Comparison of ENCODE assay signal across 21 cellular contexts in genomic region chr16:51674615-51675014, GRCh38.
A peak's percentile ranks its signal among the peaks of the same experiment; 100 is the strongest.
DNase-seq lines count a peak whose midpoint lies in the region; ATAC-seq, FAIRE-seq and TF ChIP-seq lines count a peak whose summit lies in the region.
"Had no signal": no experiment of that assay in that cellular context is flagged by ENCODE, and none has a peak within 500 bp of the region (broad histone marks: within the 10 kb centered on the region; RNA-seq: fewer than 3 reads in every experiment).

No MANE protein-coding gene starts in this region.

- H3K9ac ChIP-seq in astrocyte (ENCODE audit: low read length) (no peak overlapping the region), neuronal stem cell (ENCODE audit: low read depth, low read length, poor library complexity) (no peak overlapping the region)
- H3K9ac ChIP-seq: BLaER1 treated with 17β-estradiol and CSF1 and Interleukin-3, amounts not matched to agents 10 nM and 100 nM had no signal

- no peak overlapping the region for H2AK5ac ChIP-seq in neuronal stem cell (ENCODE audit: low read depth, low read length)

- H3K4me3 ChIP-seq in astrocyte (ENCODE audit: insufficient read depth, low read depth, low read length) (no peak overlapping the region), neuronal stem cell (ENCODE audit: low read length in 2 of 2) (no peak overlapping the region)
- H3K4me3 ChIP-seq: A549; BLaER1 treated with 17β-estradiol and CSF1 and Interleukin-3, amounts not matched to agents 10 nM and 100 nM had no signal

- H2BK12ac ChIP-seq in neuronal stem cell (ENCODE audit: low read length): no peak overlapping the region

- H2BK5ac ChIP-seq in neuronal stem cell (ENCODE audit: low read length): no peak overlapping the region

- DNase-seq in astrocyte (ENCODE audit: low read depth): no peak
- DNase-seq in neuronal stem cell (ENCODE audit: low spot score): no peak
- no peak for DNase-seq in sciatic nerve (ENCODE audit: low spot score)
- DNase-seq in urothelium cell line (ENCODE audit: low spot score): no peak
- no peak for DNase-seq in glutamatergic neuron
- DNase-seq: AML-193; Caco-2; Calu3; CD4-positive, alpha-beta T cell; CD8-positive, alpha-beta T cell; DMS79 treated with DMSO at 0.1 percent for 48 hours; GF-D8 had no signal

- intact Hi-C loops in sciatic nerve (cut with DNase I): no loop called here

- H2AFZ ChIP-seq in astrocyte (ENCODE audit: low read depth, low read length) (no peak overlapping the region), neuronal stem cell (ENCODE audit: low read length) (no peak overlapping the region)

- H3K27ac ChIP-seq in astrocyte (ENCODE audit: low read depth, low read length) (no peak overlapping the region), neuronal stem cell (replicated peaks; ENCODE audit: low read length) (no peak overlapping the region)
- H3K27ac ChIP-seq: 22Rv1; A549; BLaER1 treated with 17β-estradiol and CSF1 and Interleukin-3, amounts not matched to agents 10 nM and 100 nM; C4-2B had no signal

- peak overlapping the region; percentile 50 for H3K18ac ChIP-seq in neuronal stem cell (ENCODE audit: low read length)

- FAIRE-seq in astrocyte (lab: Jason Lieb, UNC) (no peak), urothelium cell line (lab: Jason Lieb, UNC) (no peak)
- FAIRE-seq: A549, D721Med, G401.6, GM12891, GM19239 had no signal

- H3K36me3 Mint-ChIP-seq in astrocyte (ENCODE audit: low read depth, unreplicated experiment) (no peaks in the 10 kb centered on the region), glutamatergic neuron (ENCODE audit: unreplicated experiment) (peaks cover 5% of the 10 kb centered on the region)
- H3K36me3 Mint-ChIP-seq: CD8-positive, alpha-beta T cell had no signal

- WGBS in neuronal stem cell (ENCODE audit: extremely low coverage in 2 of 2, insufficient read length in 2 of 2, insufficient replicate concordance in 1 of 2), 2 donors: no CpG with 5 or more reads among the region's 4 CpGs

- H3K9me3 ChIP-seq in astrocyte (ENCODE audit: insufficient read depth, low read depth, low read length) (no peaks in the 10 kb centered on the region), neuronal stem cell (replicated peaks in 1 of 2; ENCODE audit: control insufficient read depth in 2 of 2, insufficient read depth in 1 of 2, low read depth in 1 of 2, low read length in 2 of 2) (no peaks in the 10 kb centered on the region)
- H3K9me3 ChIP-seq: A549; BLaER1 treated with 17β-estradiol and CSF1 and Interleukin-3, amounts not matched to agents 10 nM and 100 nM; Caco-2 had no signal

- H3K27me3 Mint-ChIP-seq in astrocyte (ENCODE audit: low read depth, unreplicated experiment) (peaks cover 14% of the 10 kb centered on the region), glutamatergic neuron (ENCODE audit: unreplicated experiment) (no peaks in the 10 kb centered on the region)
- H3K27me3 Mint-ChIP-seq: B cell; CD4-positive, alpha-beta T cell had no signal

- no peak overlapping the region for H2BK120ac ChIP-seq in neuronal stem cell (ENCODE audit: low read depth, low read length)

- no peaks in the 10 kb centered on the region for H3K4me1 ChIP-seq in astrocyte (ENCODE audit: insufficient read depth, low read length)
- H3K4me1 ChIP-seq in neuronal stem cell (ENCODE audit: control insufficient read depth in 2 of 2, insufficient read depth in 1 of 2, low read depth in 1 of 2, low read length in 2 of 2): peaks cover 0 to 8% of the 10 kb centered on the region in 2 donors
- H3K4me1 ChIP-seq: A549; BLaER1 treated with 17β-estradiol and CSF1 and Interleukin-3, amounts not matched to agents 10 nM and 100 nM; Caco-2 had no signal

- no peak overlapping the region for H3K14ac ChIP-seq in neuronal stem cell (ENCODE audit: low read length)

- H3K27ac Mint-ChIP-seq in astrocyte (ENCODE audit: unreplicated experiment) (peak overlapping the region; percentile 54), glutamatergic neuron (ENCODE audit: unreplicated experiment) (no peak overlapping the region)
- H3K27ac Mint-ChIP-seq: B cell; CD4-positive, alpha-beta T cell; CD8-positive, alpha-beta T cell had no signal

- TF ChIP-seq CTCF in astrocyte (IDR thresholded peaks at IDR 0.05; ENCODE audit: insufficient read depth, low read depth, low read length) (no peak), glutamatergic neuron (IDR thresholded peaks at IDR 0.05; ENCODE audit: partially characterized antibody, unreplicated experiment) (no peak)

- H3K4me2 ChIP-seq in astrocyte (ENCODE audit: low read length): no peak overlapping the region
- H3K4me2 ChIP-seq in neuronal stem cell (ENCODE audit: insufficient read depth, low read length, poor library complexity, severe bottlenecking): no peak overlapping the region
- H3K4me2 ChIP-seq: A549; BLaER1 treated with 17β-estradiol and CSF1 and Interleukin-3, amounts not matched to agents 10 nM and 100 nM had no signal

- no peak overlapping the region for H3K23ac ChIP-seq in neuronal stem cell (ENCODE audit: low read depth, low read length, poor library complexity)

- H3K27me3 ChIP-seq in astrocyte (ENCODE audit: insufficient read depth, low read length) (peaks cover 2% of the 10 kb centered on the region), neuronal stem cell (ENCODE audit: control insufficient read depth in 3 of 3, insufficient read depth in 3 of 3, low read depth in 1 of 3, low read length in 3 of 3) (no peaks in the 10 kb centered on the region)
- H3K27me3 ChIP-seq: BLaER1 treated with 17β-estradiol and CSF1 and Interleukin-3, amounts not matched to agents 10 nM and 100 nM had no signal

- H2BK15ac ChIP-seq in neuronal stem cell (ENCODE audit: low read length): no peak overlapping the region

- no peak overlapping the region for H4K91ac ChIP-seq in neuronal stem cell (ENCODE audit: low read depth, low read length, poor library complexity)

- no peaks in the 10 kb centered on the region for H4K20me1 ChIP-seq in astrocyte (ENCODE audit: insufficient read depth, low read length)
- H4K20me1 ChIP-seq: BLaER1 treated with 17β-estradiol and CSF1 and Interleukin-3, amounts not matched to agents 10 nM and 100 nM had no signal

- no peaks in the 10 kb centered on the region for H3K79me2 ChIP-seq in astrocyte (ENCODE audit: insufficient read depth, low read length)

- no peaks in the 10 kb centered on the region for H3K79me1 ChIP-seq in neuronal stem cell (ENCODE audit: low read depth, low read length)

- ATAC-seq in sciatic nerve: peak; percentile 83
- ATAC-seq: A549; CD8-positive, alpha-beta T cell had no signal

- H3K4me3 Mint-ChIP-seq in astrocyte (ENCODE audit: unreplicated experiment) (no peak overlapping the region), glutamatergic neuron (ENCODE audit: unreplicated experiment) (no peak overlapping the region)
- H3K4me3 Mint-ChIP-seq: B cell; CD4-positive, alpha-beta T cell; CD8-positive, alpha-beta T cell had no signal

- no peaks in the 10 kb centered on the region for H3K4me1 Mint-ChIP-seq in astrocyte (ENCODE audit: low read depth, unreplicated experiment)
- H3K4me1 Mint-ChIP-seq in glutamatergic neuron (ENCODE audit: low read depth, unreplicated experiment): no peaks in the 10 kb centered on the region
- H3K4me1 Mint-ChIP-seq: B cell had no signal

- no peaks in the 10 kb centered on the region for H3K36me3 ChIP-seq in astrocyte (ENCODE audit: insufficient read depth, low read length)
- no peaks in the 10 kb centered on the region for H3K36me3 ChIP-seq in neuronal stem cell (replicated peaks in 1 of 2; ENCODE audit: control insufficient read depth in 2 of 2, insufficient read depth in 2 of 2, low read length in 2 of 2)
- H3K36me3 ChIP-seq: BLaER1 treated with 17β-estradiol and CSF1 and Interleukin-3, amounts not matched to agents 10 nM and 100 nM had no signal

- H3K9me3 Mint-ChIP-seq in astrocyte (ENCODE audit: unreplicated experiment): no peaks in the 10 kb centered on the region
- no peaks in the 10 kb centered on the region for H3K9me3 Mint-ChIP-seq in glutamatergic neuron (ENCODE audit: unreplicated experiment)

- H3K4ac ChIP-seq in neuronal stem cell (ENCODE audit: low read length): no peak overlapping the region

- no peak overlapping the region for H4K8ac ChIP-seq in neuronal stem cell (ENCODE audit: low read depth, low read length)
